In the genomic region with DNA sequence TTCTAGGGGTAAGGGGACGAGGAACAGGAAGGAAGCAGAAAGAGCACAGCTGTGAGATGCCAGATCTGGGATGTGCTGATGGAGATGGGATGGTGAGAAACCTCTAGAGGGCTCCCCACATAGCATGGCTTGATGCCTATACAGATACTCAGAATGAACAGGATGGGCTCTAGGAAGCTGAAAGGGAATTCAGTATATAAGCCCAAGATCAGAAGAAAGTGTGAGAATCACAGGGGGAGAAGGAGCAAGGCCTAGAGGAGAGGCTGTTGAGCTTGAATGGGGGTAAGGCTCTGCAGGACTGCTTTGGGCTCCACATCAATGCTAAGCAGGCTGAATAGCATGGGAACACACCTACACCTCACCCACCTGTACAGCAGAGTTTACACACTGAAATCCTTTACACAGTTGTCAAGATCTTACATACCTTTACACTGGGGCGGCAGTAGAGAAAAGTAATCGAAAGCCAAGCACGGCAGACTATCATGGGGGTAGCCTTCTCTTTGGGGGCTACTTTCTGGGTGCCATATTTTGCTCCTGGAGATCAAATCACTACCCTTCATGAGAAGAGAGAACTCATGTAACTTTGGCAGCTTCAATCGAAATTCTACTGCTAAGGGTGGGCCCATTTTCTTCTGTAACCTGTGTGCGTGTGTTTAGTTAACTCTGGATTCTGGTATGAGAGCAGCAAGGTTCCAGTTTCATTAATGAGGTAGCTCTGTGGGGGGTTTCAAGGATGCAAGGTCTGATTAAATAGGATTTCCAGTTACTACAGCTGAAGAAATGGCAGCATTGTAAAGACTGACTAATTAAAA, we compare ENCODE assay signal across 2 cellular contexts.
TF ChIP-seq lines count a peak whose summit lies in the region.

No MANE protein-coding gene starts in this region.

TF ChIP-seq in HepG2, 621 proteins besides CTCF, POLR2A, EP300 and RAD21 (continued from another document):
- TF ChIP-seq ZNF136 (CRISPR knock-in tag; IDR thresholded peaks at IDR 0.05; ENCODE audit: low read depth): no peak
- no peak for TF ChIP-seq ZNF629 (CRISPR knock-in tag; conservative IDR thresholded peaks at IDR 0.05)
- TF ChIP-seq IKZF1 (IDR thresholded peaks at IDR 0.05): no peak
- TF ChIP-seq KDM4B (CRISPR knock-in tag; IDR thresholded peaks at IDR 0.05): no peak
- no peak for TF ChIP-seq ZNF598 (CRISPR knock-in tag; IDR thresholded peaks at IDR 0.05; ENCODE audit: borderline replicate concordance)
- TF ChIP-seq GPN1 (CRISPR knock-in tag; IDR thresholded peaks at IDR 0.05; ENCODE audit: borderline replicate concordance): no peak
TF ChIP-seq in HepG2: peak in this region for 0.

TF ChIP-seq in HEK293T, 16 proteins besides CTCF, POLR2A, EP300 and RAD21 (continued from another document):
- TF ChIP-seq CTBP1 (IDR thresholded peaks at IDR 0.05; ENCODE audit: borderline replicate concordance) (no peak), FOXK2 (IDR thresholded peaks at IDR 0.05) (no peak), LEF1 (IDR thresholded peaks at IDR 0.05; ENCODE audit: borderline replicate concordance) (no peak), ELF4 (IDR thresholded peaks at IDR 0.05) (no peak), FOXA1 (IDR thresholded peaks at IDR 0.05) (no peak), ARNT (IDR thresholded peaks at IDR 0.05) (no peak), L3MBTL2 (conservative IDR thresholded peaks at IDR 0.05) (no peak), FOXM1 (IDR thresholded peaks at IDR 0.05; ENCODE audit: borderline replicate concordance) (no peak), BHLHE40 (IDR thresholded peaks at IDR 0.05; ENCODE audit: borderline replicate concordance) (no peak), HDGF (IDR thresholded peaks at IDR 0.05; ENCODE audit: borderline replicate concordance) (no peak), ZNF384 (IDR thresholded peaks at IDR 0.05) (no peak), SUZ12 (IDR thresholded peaks at IDR 0.05) (no peak)
